ENCODE assay signal across 12 cellular contexts in the genomic region with DNA sequence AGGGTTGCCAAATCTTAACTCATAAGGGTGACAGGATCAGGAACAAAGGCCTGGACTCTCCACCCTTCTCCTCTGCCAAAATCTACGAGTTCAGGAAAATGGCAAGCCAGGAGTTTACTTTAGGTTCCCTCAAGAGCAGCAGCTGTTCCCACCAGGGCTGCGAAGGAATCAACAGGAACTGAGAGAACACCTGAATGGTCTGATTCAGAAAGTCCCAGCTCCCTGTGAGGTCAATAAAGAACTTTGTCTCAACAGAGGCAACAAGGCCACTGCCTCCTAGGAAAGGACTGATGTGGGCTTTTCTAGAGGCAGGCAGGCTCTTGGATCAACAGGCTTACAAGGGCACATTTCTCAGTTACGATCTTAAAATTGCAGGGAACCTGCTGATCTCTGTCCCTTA.
A peak's percentile ranks its signal among the peaks of the same experiment; 100 is the strongest.
DNase-seq lines count a peak whose midpoint lies in the region; ATAC-seq and TF ChIP-seq lines count a peak whose summit lies in the region.
"Had no signal": no experiment of that assay in that cellular context is flagged by ENCODE, and none has a peak within 500 bp of the region (broad histone marks: within the 10 kb centered on the region; RNA-seq: fewer than 3 reads in every experiment).

No MANE protein-coding gene starts in this region.

- TF ChIP-seq CTCF in lower lobe of right lung (IDR thresholded peaks at IDR 0.05): no peak
- no peak for TF ChIP-seq CTCF in endothelial cell (IDR thresholded peaks at IDR 0.05; ENCODE audit: unreplicated experiment)
- TF ChIP-seq CTCF in PC-3 (conservative IDR thresholded peaks at IDR 0.05; ENCODE audit: low read depth, low read length): no peak

- H3K36me3 ChIP-seq in lower lobe of right lung (peaks cover 17% of the 10 kb centered on the region), stomach smooth muscle (ENCODE audit: control insufficient read depth in 2 of 2, insufficient read depth in 2 of 2, low read length in 2 of 2) (peaks cover 0 to 8% of the 10 kb centered on the region in 2 donors), PC-3 (ENCODE audit: low read depth, low read length) (no peaks in the 10 kb centered on the region)
- H3K36me3 ChIP-seq: right atrium auricular region had no signal

- H3K4me2 ChIP-seq in PC-3 (ENCODE audit: low read length): no peak overlapping the region

- POLR2A ChIA-PET in PC-3 (lab: Charles Lee; ENCODE audit: unreplicated experiment): no interaction called here

- H2AFZ ChIP-seq in PC-3 (ENCODE audit: low read length): no peak overlapping the region

- peaks cover 88% of the 10 kb centered on the region for H3K4me1 ChIP-seq in lower lobe of right lung
- peaks cover 86% of the 10 kb centered on the region for H3K4me1 ChIP-seq in stomach smooth muscle (ENCODE audit: control insufficient read depth, insufficient read depth, low read length)
- H3K4me1 ChIP-seq in PC-3 (ENCODE audit: insufficient read depth, low read length): no peaks in the 10 kb centered on the region
- H3K4me1 ChIP-seq: Caco-2 had no signal

- H3K4me3 Mint-ChIP-seq in activated T-helper 17 cell treated with anti-CD3 and anti-CD28 coated beads, Interleukin-2, amount 50 U/mL, for 72 hours: no peak overlapping the region
- no peak overlapping the region for H3K4me3 Mint-ChIP-seq in endothelial cell (ENCODE audit: unreplicated experiment)
- H3K4me3 Mint-ChIP-seq: stimulated activated naive CD8-positive, alpha-beta T cell treated with anti-CD3 and anti-CD28 coated beads, Interleukin-15, amount 100 ng/mL, for 72 hours had no signal

- BruUV-seq in PC-3 (replicated peaks; lab: Mats Ljungman, UMichigan): no TSS peak

- H3K79me2 ChIP-seq in PC-3 (ENCODE audit: low read length): peaks cover 50% of the 10 kb centered on the region

- peaks cover 68% of the 10 kb centered on the region for H3K36me3 Mint-ChIP-seq in activated T-helper 17 cell treated with anti-CD3 and anti-CD28 coated beads, Interleukin-2, amount 50 U/mL, for 72 hours (ENCODE audit: low read depth)
- peaks cover 15% of the 10 kb centered on the region for H3K36me3 Mint-ChIP-seq in endothelial cell (ENCODE audit: low read depth, unreplicated experiment)

- DNase-seq in NCI-H1092 treated with DMSO at 0.1 percent for 48 hours (lab: John Stamatoyannopoulos, UW) (peak; percentile 68), NCI-H1092 (lab: John Stamatoyannopoulos, UW) (no peak), lower lobe of right lung (no peak), endothelial cell (ENCODE audit: low spot score) (no peak), PC-3 (no peak), SKM-1 treated with dmso at 0.1 percent for 144 hours (lab: John Stamatoyannopoulos, UW; ENCODE audit: unreplicated experiment) (no peak)
- DNase-seq: Caco-2; stimulated activated naive CD8-positive, alpha-beta T cell treated with anti-CD3 and anti-CD28 coated beads, Interleukin-15, amount 100 ng/mL, for 72 hours had no signal

- CTCF ChIA-PET in PC-3 (lab: Charles Lee): no interaction called here

- H3F3A ChIP-seq in PC-3 (ENCODE audit: low read length, unreplicated experiment): no peaks in the 10 kb centered on the region

- H3K9ac ChIP-seq in stomach smooth muscle (ENCODE audit: low read length in 2 of 2) (no peak overlapping the region), PC-3 (ENCODE audit: low read length) (no peak overlapping the region)

- H3K27ac Mint-ChIP-seq in activated T-helper 17 cell treated with anti-CD3 and anti-CD28 coated beads, Interleukin-2, amount 50 U/mL, for 72 hours: peak overlapping the region; percentile 85
- no peak overlapping the region for H3K27ac Mint-ChIP-seq in endothelial cell (ENCODE audit: unreplicated experiment)
- H3K27ac Mint-ChIP-seq: stimulated activated naive CD8-positive, alpha-beta T cell treated with anti-CD3 and anti-CD28 coated beads, Interleukin-15, amount 100 ng/mL, for 72 hours had no signal

- no peaks in the 10 kb centered on the region for H3K9me3 Mint-ChIP-seq in activated T-helper 17 cell treated with anti-CD3 and anti-CD28 coated beads, Interleukin-2, amount 50 U/mL, for 72 hours
- no peaks in the 10 kb centered on the region for H3K9me3 Mint-ChIP-seq in endothelial cell (ENCODE audit: unreplicated experiment)
- H3K9me3 Mint-ChIP-seq: stimulated activated naive CD8-positive, alpha-beta T cell treated with anti-CD3 and anti-CD28 coated beads, Interleukin-15, amount 100 ng/mL, for 72 hours had no signal

- H3K9me3 ChIP-seq in lower lobe of right lung (no peaks in the 10 kb centered on the region), stomach smooth muscle (ENCODE audit: control insufficient read depth in 2 of 2, low read length in 2 of 2) (no peaks in the 10 kb centered on the region), PC-3 (ENCODE audit: low read length) (no peaks in the 10 kb centered on the region)
- H3K9me3 ChIP-seq: Caco-2, right atrium auricular region had no signal

- intact Hi-C loops in lower lobe of right lung (cut with DNase I) (no loop called here), PC-3 (cut with micrococcal nuclease) (no loop called here)

- H3K27me3 Mint-ChIP-seq in activated T-helper 17 cell treated with anti-CD3 and anti-CD28 coated beads, Interleukin-2, amount 50 U/mL, for 72 hours: no peaks in the 10 kb centered on the region
- H3K27me3 Mint-ChIP-seq in endothelial cell (ENCODE audit: unreplicated experiment): peaks cover 7% of the 10 kb centered on the region
- H3K27me3 Mint-ChIP-seq: stimulated activated naive CD8-positive, alpha-beta T cell treated with anti-CD3 and anti-CD28 coated beads, Interleukin-15, amount 100 ng/mL, for 72 hours had no signal

- ATAC-seq in activated T-helper 17 cell treated with anti-CD3 and anti-CD28 coated beads, Interleukin-2, amount 50 U/mL, for 72 hours (replicated peaks): no peak
- ATAC-seq in lower lobe of right lung: no peak
- no peak for ATAC-seq in PC-3
- ATAC-seq: stimulated activated naive CD8-positive, alpha-beta T cell treated with anti-CD3 and anti-CD28 coated beads, Interleukin-15, amount 100 ng/mL, for 72 hours had no signal

- H3K27me3 ChIP-seq in lower lobe of right lung (ENCODE audit: low read depth) (no peaks in the 10 kb centered on the region), stomach smooth muscle (ENCODE audit: control insufficient read depth in 1 of 2, insufficient read depth in 2 of 2, low read length in 2 of 2) (no peaks in the 10 kb centered on the region), PC-3 (ENCODE audit: low read length) (no peaks in the 10 kb centered on the region)
- H3K27me3 ChIP-seq: right atrium auricular region had no signal

- no peaks in the 10 kb centered on the region for H3K9me2 ChIP-seq in PC-3 (replicated peaks; ENCODE audit: low read length)

- peak overlapping the region; percentile 46 for H3K27ac ChIP-seq in lower lobe of right lung
- H3K27ac ChIP-seq in stomach smooth muscle (ENCODE audit: low read length): peak overlapping the region; percentile 11
- H3K27ac ChIP-seq in PC-3 (ENCODE audit: low read length): no peak overlapping the region
- H3K27ac ChIP-seq: VCaP had no signal

- H3K4me3 ChIP-seq in lower lobe of right lung (no peak overlapping the region), stomach smooth muscle (ENCODE audit: low read length in 2 of 2) (peak overlapping the region in 1 of 2 donors; percentile 8), PC-3 (ENCODE audit: low read length) (no peak overlapping the region)
- H3K4me3 ChIP-seq: right atrium auricular region had no signal

- H3K4me1 Mint-ChIP-seq in activated T-helper 17 cell treated with anti-CD3 and anti-CD28 coated beads, Interleukin-2, amount 50 U/mL, for 72 hours: peaks cover 51% of the 10 kb centered on the region
- H3K4me1 Mint-ChIP-seq in endothelial cell (ENCODE audit: unreplicated experiment): peaks cover 4% of the 10 kb centered on the region

- H4K20me1 ChIP-seq in PC-3 (ENCODE audit: low read length): no peaks in the 10 kb centered on the region
